Comparison of ENCODE assay signal across 21 cellular contexts in genomic region chr4:183394166-183394951, GRCh38.
"Had no signal": no experiment of that assay in that cellular context is flagged by ENCODE, and none has a peak within 500 bp of the region (broad histone marks: within the 10 kb centered on the region; RNA-seq: fewer than 3 reads in every experiment).

No MANE protein-coding gene starts in this region.

- H3K27ac Mint-ChIP-seq: activated CD4-positive, alpha-beta memory T cell treated with anti-CD3 and anti-CD28 coated beads for 36 hours; activated CD4-positive, alpha-beta T cell treated with anti-CD3 and anti-CD28 coated beads, Interleukin-2, amount 10 ng/mL, durations not matched to agents 24 days and 14 days; activated naive CD4-positive, alpha-beta T cell treated with anti-CD3 and anti-CD28 coated beads, Interleukin-2, amount 10 ng/mL, durations not matched to agents 7 days and 5 days; activated naive CD8-positive, alpha-beta T cell treated with anti-CD3 and anti-CD28 coated beads, Interleukin-2, amount 10 ng/mL, durations not matched to agents 7 days and 5 days; activated T-cell treated with anti-CD3 and anti-CD28 coated beads, Interleukin-2, amount 50 U/mL, for 24 hours; stimulated activated naive B cell treated with anti-CD40 and anti-IgM and Interleukin-4, amounts not matched to agents 10 μg/mL and 1 μg/mL and 100 μg/mL, for 72 hours had no signal

- H3K9ac ChIP-seq: parathyroid adenoma had no signal

- H3K36me3 ChIP-seq: brain microvascular endothelial cell, heart right ventricle, right atrium auricular region, suprapubic skin, tibial artery had no signal

- H3K4me3 ChIP-seq: heart right ventricle, right atrium auricular region, suprapubic skin, tibial artery had no signal

- H3K27ac ChIP-seq: brain microvascular endothelial cell, heart right ventricle, parathyroid adenoma, right atrium auricular region, suprapubic skin, tibial artery had no signal

- H3K27me3 ChIP-seq: brain microvascular endothelial cell, right atrium auricular region had no signal

- H3K4me1 ChIP-seq: parathyroid adenoma had no signal

- ATAC-seq: heart right ventricle; stimulated activated naive B cell treated with anti-CD40 and anti-IgM and Interleukin-4, amounts not matched to agents 10 μg/mL and 1 μg/mL and 100 μg/mL, for 72 hours had no signal

- H3K79me2 ChIP-seq: parathyroid adenoma had no signal

- H3K36me3 Mint-ChIP-seq: activated CD4-positive, alpha-beta memory T cell treated with anti-CD3 and anti-CD28 coated beads for 36 hours; activated naive CD4-positive, alpha-beta T cell treated with anti-CD3 and anti-CD28 coated beads, Interleukin-2, amount 10 ng/mL, durations not matched to agents 7 days and 5 days; activated naive CD8-positive, alpha-beta T cell treated with anti-CD3 and anti-CD28 coated beads, Interleukin-2, amount 10 ng/mL, durations not matched to agents 7 days and 5 days; stimulated activated naive B cell treated with anti-CD40 and anti-IgM and Interleukin-4, amounts not matched to agents 10 μg/mL and 1 μg/mL and 100 μg/mL, for 72 hours had no signal

- H3K9me3 ChIP-seq: heart right ventricle, right atrium auricular region, suprapubic skin, tibial artery had no signal

- DNase-seq: activated CD4-positive, alpha-beta memory T cell treated with anti-CD3 and anti-CD28 coated beads for 36 hours; activated CD4-positive, alpha-beta T cell treated with anti-CD3 and anti-CD28 coated beads, Interleukin-2, amount 10 ng/mL, durations not matched to agents 24 days and 14 days; activated CD4-positive, CD25-positive, alpha-beta regulatory T cell treated with anti-CD3 and anti-CD28 coated beads, Interleukin-2, amount 50 U/mL, for 72 hours; activated CD8-positive, alpha-beta memory T cell treated with anti-CD3 and anti-CD28 coated beads, Interleukin-2, amount 50 U/mL, for 48 hours; activated gamma-delta T cell; activated naive CD4-positive, alpha-beta T cell treated with anti-CD3 and anti-CD28 coated beads, Interleukin-2, amount 10 ng/mL, durations not matched to agents 7 days and 5 days; activated naive CD8-positive, alpha-beta T cell treated with anti-CD3 and anti-CD28 coated beads, Interleukin-2, amount 10 ng/mL, durations not matched to agents 7 days and 5 days; activated T-cell treated with anti-CD3 and anti-CD28 coated beads, Interleukin-2, amount 50 U/mL, for 24 hours; brain microvascular endothelial cell; caudate nucleus; foreskin fibroblast; heart right ventricle; occipital lobe; stimulated activated CD4-positive, alpha-beta T cell treated with anti-CD3 and anti-CD28 coated beads, Interleukin-15, amount 100 ng/mL, for 24 hours; stimulated activated CD4-positive, alpha-beta T cell treated with anti-CD3 and anti-CD28 coated beads, Interleukin-2, amount 100 ng/mL, for 24 hours; stimulated activated naive B cell treated with anti-CD40 and anti-IgM and Interleukin-4, amounts not matched to agents 10 μg/mL and 1 μg/mL and 100 μg/mL, for 72 hours; T-helper 2 cell had no signal

- H3K4me3 Mint-ChIP-seq: activated CD4-positive, alpha-beta memory T cell treated with anti-CD3 and anti-CD28 coated beads for 36 hours; activated CD4-positive, alpha-beta T cell treated with anti-CD3 and anti-CD28 coated beads, Interleukin-2, amount 10 ng/mL, durations not matched to agents 24 days and 14 days; activated naive CD4-positive, alpha-beta T cell treated with anti-CD3 and anti-CD28 coated beads, Interleukin-2, amount 10 ng/mL, durations not matched to agents 7 days and 5 days; activated naive CD8-positive, alpha-beta T cell treated with anti-CD3 and anti-CD28 coated beads, Interleukin-2, amount 10 ng/mL, durations not matched to agents 7 days and 5 days; activated T-cell treated with anti-CD3 and anti-CD28 coated beads, Interleukin-2, amount 50 U/mL, for 24 hours; stimulated activated naive B cell treated with anti-CD40 and anti-IgM and Interleukin-4, amounts not matched to agents 10 μg/mL and 1 μg/mL and 100 μg/mL, for 72 hours had no signal

- H3K9me3 Mint-ChIP-seq: activated CD4-positive, alpha-beta memory T cell treated with anti-CD3 and anti-CD28 coated beads for 36 hours; activated CD4-positive, alpha-beta T cell treated with anti-CD3 and anti-CD28 coated beads, Interleukin-2, amount 10 ng/mL, durations not matched to agents 24 days and 14 days; activated naive CD4-positive, alpha-beta T cell treated with anti-CD3 and anti-CD28 coated beads, Interleukin-2, amount 10 ng/mL, durations not matched to agents 7 days and 5 days; activated naive CD8-positive, alpha-beta T cell treated with anti-CD3 and anti-CD28 coated beads, Interleukin-2, amount 10 ng/mL, durations not matched to agents 7 days and 5 days; activated T-cell treated with anti-CD3 and anti-CD28 coated beads, Interleukin-2, amount 50 U/mL, for 24 hours; stimulated activated naive B cell treated with anti-CD40 and anti-IgM and Interleukin-4, amounts not matched to agents 10 μg/mL and 1 μg/mL and 100 μg/mL, for 72 hours had no signal
